In genomic region chr20:7610681-7611080, GRCh38 we compare ENCODE assay signal across 24 cellular contexts.
DNase-seq lines count a peak whose midpoint lies in the region; ATAC-seq, FAIRE-seq and TF ChIP-seq lines count a peak whose summit lies in the region.
"Had no signal": no experiment of that assay in that cellular context is flagged by ENCODE, and none has a peak within 500 bp of the region (broad histone marks: within the 10 kb centered on the region; RNA-seq: fewer than 3 reads in every experiment).

No MANE protein-coding gene starts in this region.

- dilution Hi-C loops in endothelial cell of umbilical vein (cut with MboI; ENCODE audit: extremely low pct_ligation_motif_present, low sequenced_read_pairs), result no loop called here

- CTCF ChIA-PET in endothelial cell of umbilical vein (lab: Charles Lee), result no interaction called here

- no peaks in the 10 kb centered on the region for H4K20me1 ChIP-seq in endothelial cell of umbilical vein (replicated peaks; ENCODE audit: control insufficient read depth, extremely low read depth, insufficient read depth, low read length)
- H4K20me1 ChIP-seq: BLaER1 had no signal

- ATAC-seq in RWPE2 (ENCODE audit: low read depth), result peak; percentile 41; the same call in 1 of the 3 replicates
- ATAC-seq in activated T-cell treated with anti-CD3 and anti-CD28 coated beads, Interleukin-2, amount 50 U/mL, for 72 hours (replicated peaks in 1 of 2), result no peak
- ATAC-seq: GM12878 had no signal

- intact Hi-C loops in endothelial cell of umbilical vein (cut with micrococcal nuclease), result no loop called here

- H3K9me3 ChIP-seq in RWPE2 (ENCODE audit: severe bottlenecking), result no peaks in the 10 kb centered on the region
- H3K9me3 ChIP-seq in endothelial cell of umbilical vein (replicated peaks; ENCODE audit: control insufficient read depth, insufficient read depth, low read length), result no peaks in the 10 kb centered on the region
- H3K9me3 ChIP-seq: BE2C, BLaER1 had no signal

- no peaks in the 10 kb centered on the region for H3K4me1 ChIP-seq in RWPE2 (ENCODE audit: insufficient read depth, poor library complexity, severe bottlenecking)
- H3K4me1 ChIP-seq in endothelial cell of umbilical vein (ENCODE audit: control insufficient read depth, extremely low read depth, insufficient read depth, low read length), result no peaks in the 10 kb centered on the region
- H3K4me1 ChIP-seq: BE2C, BLaER1 had no signal

- no peaks in the 10 kb centered on the region for H3K36me3 Mint-ChIP-seq in activated T-cell treated with anti-CD3 and anti-CD28 coated beads, Interleukin-2, amount 50 U/mL, for 72 hours (ENCODE audit: insufficient read depth in 2 of 2)
- H3K36me3 Mint-ChIP-seq: CD14-positive monocyte; CD4-positive, alpha-beta memory T cell; CD4-positive, CD25-positive, alpha-beta regulatory T cell; CD8-positive, alpha-beta memory T cell had no signal

- H3K4me1 Mint-ChIP-seq in activated T-cell treated with anti-CD3 and anti-CD28 coated beads, Interleukin-2, amount 50 U/mL, for 72 hours (ENCODE audit: low read depth), result no peaks in the 10 kb centered on the region
- H3K4me1 Mint-ChIP-seq: CD14-positive monocyte; CD4-positive, alpha-beta memory T cell; CD4-positive, CD25-positive, alpha-beta regulatory T cell; CD8-positive, alpha-beta memory T cell had no signal

- no peaks in the 10 kb centered on the region for H3K27me3 Mint-ChIP-seq in activated T-cell treated with anti-CD3 and anti-CD28 coated beads, Interleukin-2, amount 50 U/mL, for 72 hours (ENCODE audit: low read depth)
- H3K27me3 Mint-ChIP-seq: CD4-positive, alpha-beta memory T cell; CD4-positive, CD25-positive, alpha-beta regulatory T cell; CD8-positive, alpha-beta memory T cell had no signal

- peak; percentile 54 for DNase-seq in DMS53 (lab: John Stamatoyannopoulos, UW)
- no peak for DNase-seq in DMS53 treated with DMSO at 0.1 percent for 48 hours (lab: John Stamatoyannopoulos, UW; ENCODE audit: unreplicated experiment)
- no peak for DNase-seq in RWPE2 (ENCODE audit: low spot score)
- no peak for DNase-seq in endothelial cell of umbilical vein (ENCODE audit: low read depth, low spot score)
- no peak for DNase-seq in activated T-cell treated with anti-CD3 and anti-CD28 coated beads, Interleukin-2, amount 50 U/mL, for 72 hours
- no peak for DNase-seq in activated effector memory CD4-positive, alpha-beta T cell treated with Interleukin-2 at 50 U/mL for 16 hours
- DNase-seq in H54 (ENCODE audit: insufficient read length, low spot score), result no peak
- DNase-seq: ACHN; BE2C; C1 segment of cervical spinal cord; CD4-positive, alpha-beta memory T cell; CD4-positive, CD25-positive, alpha-beta regulatory T cell; CD8-positive, alpha-beta memory T cell; COR-L47; DMS 273 treated with DMSO at 0.1 percent for 48 hours; DMS153; DMS79; DND-41; EL; GDM1 had no signal

- no peak overlapping the region for H3K9ac ChIP-seq in endothelial cell of umbilical vein (replicated peaks; ENCODE audit: extremely low read depth, insufficient read depth, low read length)
- H3K9ac ChIP-seq: BLaER1 had no signal

- no peak for TF ChIP-seq CTCF in RWPE2 (IDR thresholded peaks at IDR 0.05; ENCODE audit: poor library complexity, severe bottlenecking)
- TF ChIP-seq CTCF in endothelial cell of umbilical vein (IDR thresholded peaks at IDR 0.05; ENCODE audit: extremely low read depth in 1 of 2, insufficient read depth in 1 of 2, low read depth in 1 of 2, low read length in 2 of 2), result no peak

- no peaks in the 10 kb centered on the region for H3K36me3 ChIP-seq in RWPE2 (ENCODE audit: low read depth)
- H3K36me3 ChIP-seq in endothelial cell of umbilical vein (ENCODE audit: control insufficient read depth in 2 of 2, extremely low read depth in 1 of 2, insufficient read depth in 2 of 2, low read length in 2 of 2), result no peaks in the 10 kb centered on the region
- H3K36me3 ChIP-seq: BE2C, BLaER1 had no signal

- no peak overlapping the region for H3K4me3 ChIP-seq in RWPE2 (ENCODE audit: severe bottlenecking)
- no peak overlapping the region for H3K4me3 ChIP-seq in endothelial cell of umbilical vein (replicated peaks in 1 of 3; ENCODE audit: insufficient read depth in 1 of 3, low read depth in 1 of 3, low read length in 3 of 3)
- H3K4me3 ChIP-seq: BLaER1, GM12878 had no signal

- peaks cover 3 to 4% of the 10 kb centered on the region in 2 donors for H3K9me3 Mint-ChIP-seq in activated T-cell treated with anti-CD3 and anti-CD28 coated beads, Interleukin-2, amount 50 U/mL, for 72 hours

- H3K79me2 ChIP-seq in endothelial cell of umbilical vein (ENCODE audit: control insufficient read depth, insufficient read depth, low read length), result no peaks in the 10 kb centered on the region

- no peak for FAIRE-seq in endothelial cell of umbilical vein (lab: Jason Lieb, UNC)
- FAIRE-seq in H54 (lab: Jason Lieb, UNC), result no peak
- FAIRE-seq: GM12878 had no signal

- H3K27ac ChIP-seq in RWPE2 (ENCODE audit: poor library complexity, severe bottlenecking) (no peak overlapping the region), endothelial cell of umbilical vein (ENCODE audit: insufficient read depth, low read depth, low read length) (no peak overlapping the region)
- H3K27ac ChIP-seq: 22Rv1, BLaER1 had no signal

- H3K4me2 ChIP-seq in endothelial cell of umbilical vein (ENCODE audit: insufficient read depth, low read length), result no peak overlapping the region
- H3K4me2 ChIP-seq: BLaER1 had no signal

- no peak overlapping the region for H2AFZ ChIP-seq in endothelial cell of umbilical vein (ENCODE audit: low read depth, low read length)

- TF ChIP-seq POLR2A in endothelial cell of umbilical vein (IDR thresholded peaks at IDR 0.05; ENCODE audit: low read depth, low read length) (no peak), H54 (IDR thresholded peaks at IDR 0.05; ENCODE audit: low read depth, low read length) (no peak)

- H3K9me1 ChIP-seq in endothelial cell of umbilical vein (replicated peaks; ENCODE audit: control insufficient read depth, extremely low read depth, insufficient read depth, low read length), result no peaks in the 10 kb centered on the region

- no peak overlapping the region for H3K4me3 Mint-ChIP-seq in activated T-cell treated with anti-CD3 and anti-CD28 coated beads, Interleukin-2, amount 50 U/mL, for 72 hours
- H3K4me3 Mint-ChIP-seq: CD14-positive monocyte; CD4-positive, alpha-beta memory T cell; CD4-positive, CD25-positive, alpha-beta regulatory T cell; CD8-positive, alpha-beta memory T cell had no signal

- BruUV-seq in endothelial cell of umbilical vein (replicated peaks; lab: Mats Ljungman, UMichigan), result no TSS peak

- no peak overlapping the region for H3K27ac Mint-ChIP-seq in activated T-cell treated with anti-CD3 and anti-CD28 coated beads, Interleukin-2, amount 50 U/mL, for 72 hours
- H3K27ac Mint-ChIP-seq: CD14-positive monocyte; CD4-positive, alpha-beta memory T cell; CD4-positive, CD25-positive, alpha-beta regulatory T cell; CD8-positive, alpha-beta memory T cell had no signal

- H3K27me3 ChIP-seq in RWPE2 (ENCODE audit: insufficient read depth, poor library complexity, severe bottlenecking) (no peaks in the 10 kb centered on the region), endothelial cell of umbilical vein (ENCODE audit: control insufficient read depth in 2 of 2, insufficient read depth in 2 of 2, low read length in 2 of 2) (no peaks in the 10 kb centered on the region)
- H3K27me3 ChIP-seq: BE2C, BLaER1 had no signal

- POLR2A ChIA-PET in endothelial cell of umbilical vein (lab: Charles Lee), result no interaction called here

TF ChIP-seq in endothelial cell of umbilical vein, 7 proteins besides CTCF, POLR2A, EP300 and RAD21:
- TF ChIP-seq MAX (IDR thresholded peaks at IDR 0.05; ENCODE audit: insufficient read depth, insufficient read length), result no peak
- no peak for TF ChIP-seq JUN (IDR thresholded peaks at IDR 0.05; ENCODE audit: borderline replicate concordance, insufficient read depth, insufficient read length, low read depth)
- TF ChIP-seq GATA2 (IDR thresholded peaks at IDR 0.05; ENCODE audit: insufficient read depth, insufficient read length, low read depth, low read length), result no peak
- TF ChIP-seq EZH2 (IDR thresholded peaks at IDR 0.05; ENCODE audit: borderline replicate concordance, low read depth, low read length, severe bottlenecking), result no peak
- no peak for TF ChIP-seq MYC (IDR thresholded peaks at IDR 0.05; ENCODE audit: low read depth, low read length)
- TF ChIP-seq FOS (IDR thresholded peaks at IDR 0.05; ENCODE audit: borderline replicate concordance, insufficient read depth, low read length), result peak; percentile 9
- no peak for TF ChIP-seq POLR2AphosphoS5 (IDR thresholded peaks at IDR 0.05; ENCODE audit: insufficient read depth, low read depth, low read length)
TF ChIP-seq in endothelial cell of umbilical vein: peak in this region for 1.
